In genomic region chr17:49581645-49581992, GRCh38 we compare ENCODE assay signal across 1 cellular context.
TF ChIP-seq lines count a peak whose summit lies in the region.

No MANE protein-coding gene starts in this region.

TF ChIP-seq in SK-N-SH, 30 proteins besides CTCF, POLR2A, EP300 and RAD21 (continued from another document):
- TF ChIP-seq IRF3 (IDR thresholded peaks at IDR 0.05; ENCODE audit: low read depth, low read length), result no peak
- TF ChIP-seq ZBTB33 (IDR thresholded peaks at IDR 0.05; ENCODE audit: borderline replicate concordance, low read depth), result no peak
- TF ChIP-seq FOSL2 (IDR thresholded peaks at IDR 0.05; ENCODE audit: borderline replicate concordance, low read depth), result no peak
- no peak for TF ChIP-seq GABPA (IDR thresholded peaks at IDR 0.05; ENCODE audit: low read depth)
- TF ChIP-seq JUND (IDR thresholded peaks at IDR 0.05), result no peak
